ENCODE assay signal across 8 cellular contexts in genomic region chr2:3827673-3828575, GRCh38.
DNase-seq lines count a peak whose midpoint lies in the region; ATAC-seq and TF ChIP-seq lines count a peak whose summit lies in the region.

No MANE protein-coding gene starts in this region.

- no peaks in the 10 kb centered on the region for H3K36me3 Mint-ChIP-seq in CD8-positive, alpha-beta memory T cell

- H3K9me3 ChIP-seq in PC-9 (ENCODE audit: insufficient read depth, low read depth) (no peaks in the 10 kb centered on the region), right atrium auricular region (peaks cover 0 to 8% of the 10 kb centered on the region in 2 donors)
- no peaks in the 10 kb centered on the region for H3K9me3 ChIP-seq in CD8-positive, alpha-beta memory T cell (ENCODE audit: low read length)

- no peak overlapping the region for H3K4me3 Mint-ChIP-seq in CD8-positive, alpha-beta memory T cell

- H3K4me1 Mint-ChIP-seq in CD8-positive, alpha-beta memory T cell: no peaks in the 10 kb centered on the region

- peaks cover 54% of the 10 kb centered on the region for H3K27me3 ChIP-seq in PC-9 (ENCODE audit: insufficient read depth, low read depth)
- H3K27me3 ChIP-seq in right atrium auricular region: no peaks in the 10 kb centered on the region
- H3K27me3 ChIP-seq in CD8-positive, alpha-beta memory T cell (ENCODE audit: insufficient read depth, low read length, poor library complexity, severe bottlenecking): no peaks in the 10 kb centered on the region

- ATAC-seq in GM18909 (IDR thresholded peaks at IDR 0.05; ENCODE audit: poor library complexity, unreplicated experiment) (peak; percentile 48), HG03342 (IDR thresholded peaks at IDR 0.05; ENCODE audit: unreplicated experiment) (no peak)

- intact Hi-C loops in PC-9 (cut with micrococcal nuclease; ENCODE audit: unreplicated experiment): no loop called here

- no peaks in the 10 kb centered on the region for H3K36me3 ChIP-seq in PC-9 (ENCODE audit: low read depth)
- H3K36me3 ChIP-seq in right atrium auricular region: no peaks in the 10 kb centered on the region
- H3K36me3 ChIP-seq in CD8-positive, alpha-beta memory T cell (ENCODE audit: insufficient read depth, low read length): no peaks in the 10 kb centered on the region

- TF ChIP-seq CTCF in PC-9 (conservative IDR thresholded peaks at IDR 0.05) (peak; percentile 72), right atrium auricular region (IDR thresholded peaks at IDR 0.05) (peak; percentile 22 to 62)

- H3F3A ChIP-seq in PC-9 (ENCODE audit: insufficient read depth, low read depth): no peaks in the 10 kb centered on the region

- H3K27ac Mint-ChIP-seq in CD8-positive, alpha-beta memory T cell: no peak overlapping the region

- H3K9me2 ChIP-seq in PC-9 (ENCODE audit: insufficient read depth): no peaks in the 10 kb centered on the region

- no TSS peak for BruUV-seq in PC-9 (replicated peaks; lab: Mats Ljungman, UMichigan)

- no peak overlapping the region for H3K4me2 ChIP-seq in PC-9

- H3K4me3 ChIP-seq in PC-9: no peak overlapping the region
- H3K4me3 ChIP-seq in right atrium auricular region: no peak overlapping the region
- no peak overlapping the region for H3K4me3 ChIP-seq in CD8-positive, alpha-beta memory T cell (ENCODE audit: low read length)

- POLR2A ChIA-PET in PC-9 (lab: Charles Lee; ENCODE audit: unreplicated experiment): no interaction called here
- POLR2A ChIA-PET in CD8-positive, alpha-beta memory T cell (lab: Charles Lee): no interaction called here

- H3K27ac ChIP-seq in PC-9 (no peak overlapping the region), right atrium auricular region (no peak overlapping the region)
- H3K27ac ChIP-seq in CD8-positive, alpha-beta memory T cell (ENCODE audit: low read depth, low read length): no peak overlapping the region

- CTCF ChIA-PET in PC-9 (lab: Charles Lee): no interaction called here
- CTCF ChIA-PET in CD8-positive, alpha-beta memory T cell (lab: Charles Lee): no interaction called here

- H3K27me3 Mint-ChIP-seq in CD8-positive, alpha-beta memory T cell: peaks cover 2 to 7% of the 10 kb centered on the region in 2 donors

- no peaks in the 10 kb centered on the region for H3K79me2 ChIP-seq in PC-9 (ENCODE audit: low read depth)

- no peaks in the 10 kb centered on the region for H4K20me1 ChIP-seq in PC-9 (ENCODE audit: insufficient read depth)

- H3K4me1 ChIP-seq in PC-9 (replicated peaks; ENCODE audit: insufficient read depth) (no peaks in the 10 kb centered on the region), right atrium auricular region (no peaks in the 10 kb centered on the region)
- no peaks in the 10 kb centered on the region for H3K4me1 ChIP-seq in CD8-positive, alpha-beta memory T cell (ENCODE audit: insufficient read depth, low read length)

- H3K9me3 Mint-ChIP-seq in CD8-positive, alpha-beta memory T cell: peaks cover 0 to 9% (median 7%) of the 10 kb centered on the region in 5 donors

- H2AFZ ChIP-seq in PC-9: no peak overlapping the region

- DNase-seq in CMK (ENCODE audit: low read depth) (peak; percentile 5), PC-9 (no peak), right atrium auricular region (ENCODE audit: low spot score) (no peak)
- no peak for DNase-seq in activated CD4-positive, CD25-positive, alpha-beta regulatory T cell treated with anti-CD3 and anti-CD28 coated beads, Interleukin-2, amount 50 U/mL, for 72 hours
- DNase-seq in stimulated activated naive CD4-positive, alpha-beta T cell (lab: John Stamatoyannopoulos, UW): no peak
- DNase-seq in CD8-positive, alpha-beta memory T cell: no peak
